Comparison of ENCODE assay signal across 8 cellular contexts in the genomic region with DNA sequence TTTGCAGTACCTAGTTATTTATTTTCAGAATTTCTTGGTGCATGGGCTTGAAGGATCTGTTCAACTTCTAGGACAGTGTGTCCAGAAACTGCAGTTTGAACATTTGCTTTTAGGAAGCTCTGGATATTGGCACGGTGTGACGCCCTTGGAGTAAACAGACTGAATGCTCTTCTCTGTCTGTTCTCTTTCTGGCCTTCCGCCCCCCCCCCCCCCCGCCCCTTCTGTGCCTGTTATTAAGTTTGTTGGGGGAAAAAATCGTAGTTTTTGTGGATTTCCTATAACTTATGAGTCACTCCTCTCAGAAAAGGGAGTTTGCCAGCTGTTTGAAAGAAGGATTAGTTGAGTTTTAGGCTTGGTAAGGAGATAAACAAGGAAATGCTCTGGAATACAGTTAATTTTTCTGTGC.
DNase-seq lines count a peak whose midpoint lies in the region; ATAC-seq and TF ChIP-seq lines count a peak whose summit lies in the region.

No MANE protein-coding gene starts in this region.

- in situ Hi-C loops in astrocyte of the cerebellum (cut with HindIII; ENCODE audit: low sequenced_read_pairs) = no loop called here

- ATAC-seq in HG03095 (IDR thresholded peaks at IDR 0.05; ENCODE audit: unreplicated experiment) = no peak

- peak overlapping the region; percentile 69 for H3K27ac ChIP-seq in KOPT-K1 (ENCODE audit: low read depth, low read length, poor library complexity, severe bottlenecking)

- H3K4me3 ChIP-seq in astrocyte of the cerebellum (ENCODE audit: low read depth, low read length) = peak overlapping the region; percentile 78
- peak overlapping the region; percentile 79 for H3K4me3 ChIP-seq in retinal pigment epithelial cell (ENCODE audit: low read length)

- no peaks in the 10 kb centered on the region for H3K36me3 ChIP-seq in KOPT-K1 (ENCODE audit: insufficient read depth, low read length)

- H3K9me3 ChIP-seq in KOPT-K1 (ENCODE audit: insufficient read depth, low read length, poor library complexity, severe bottlenecking) = no peaks in the 10 kb centered on the region

- DNase-seq in NCI-H82 (lab: John Stamatoyannopoulos, UW) (peak; percentile 83), NCI-H82 treated with DMSO at 0.1 percent for 48 hours (lab: John Stamatoyannopoulos, UW; ENCODE audit: unreplicated experiment) (no peak), astrocyte of the cerebellum (ENCODE audit: low read depth) (peak; percentile 27), hippocampal formation (lab: John Stamatoyannopoulos, UW) (peak; percentile 36 to 67), retinal pigment epithelial cell (ENCODE audit: low read depth) (peak; percentile 35)
- DNase-seq in stimulated activated CD4-positive, alpha-beta T cell treated with anti-CD3 and anti-CD28 coated beads, Interleukin-4, amount 100 ng/mL, for 4 hours = no peak

- no peak for TF ChIP-seq CTCF in astrocyte of the cerebellum (IDR thresholded peaks at IDR 0.05; ENCODE audit: low read depth, low read length, missing control alignments)
- TF ChIP-seq CTCF in retinal pigment epithelial cell (conservative IDR thresholded peaks at IDR 0.05; ENCODE audit: low read depth, low read length) = no peak

Comparison
In these comparisons a context has a peak if more than half of its experiments do, and no peak if none do; other contexts are left out.
1. DNase-seq: peak in NCI-H82 (single experiment), astrocyte of the cerebellum (single experiment), hippocampal formation (2 of 2) and retinal pigment epithelial cell (single experiment); none in NCI-H82 treated with DMSO at 0.1 percent for 48 hours (single experiment) and stimulated activated CD4-positive, alpha-beta T cell treated with anti-CD3 and anti-CD28 coated beads, Interleukin-4, amount 100 ng/mL, for 4 hours (0 of 2).